In the genomic region with DNA sequence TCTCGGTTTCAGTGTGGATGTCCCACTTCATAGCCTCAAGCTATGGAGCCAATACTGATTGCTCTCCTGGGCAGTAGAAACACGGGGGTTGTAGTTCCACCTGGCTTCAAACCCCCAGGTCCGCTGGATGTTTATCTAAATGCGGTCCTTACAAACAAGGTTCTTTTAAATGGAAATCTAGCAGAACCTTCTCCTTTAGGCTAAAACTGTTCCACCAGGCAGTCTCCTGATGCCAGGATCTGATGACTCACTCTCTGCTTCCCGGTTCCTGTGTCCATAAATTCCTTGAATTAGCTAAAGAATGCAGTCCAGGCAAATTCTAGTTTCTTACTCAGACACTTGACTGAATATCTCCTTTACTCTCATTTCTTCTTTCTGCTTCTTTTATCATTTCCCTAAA, we compare ENCODE assay signal across 1 cellular context.
TF ChIP-seq lines count a peak whose summit lies in the region.

No MANE protein-coding gene starts in this region.

TF ChIP-seq in HCT116, 20 proteins besides CTCF, POLR2A, EP300 and RAD21:
- peak; percentile 40; the same call in 1 of the 2 replicates for TF ChIP-seq JUND (IDR thresholded peaks at IDR 0.05)
- no peak for TF ChIP-seq ZNF274 (IDR thresholded peaks at IDR 0.05; ENCODE audit: low read depth, low read length)
- peak; percentile 36; the same call in 1 of the 2 replicates for TF ChIP-seq FOSL1 (IDR thresholded peaks at IDR 0.05; ENCODE audit: low read depth)
